In the genomic region with DNA sequence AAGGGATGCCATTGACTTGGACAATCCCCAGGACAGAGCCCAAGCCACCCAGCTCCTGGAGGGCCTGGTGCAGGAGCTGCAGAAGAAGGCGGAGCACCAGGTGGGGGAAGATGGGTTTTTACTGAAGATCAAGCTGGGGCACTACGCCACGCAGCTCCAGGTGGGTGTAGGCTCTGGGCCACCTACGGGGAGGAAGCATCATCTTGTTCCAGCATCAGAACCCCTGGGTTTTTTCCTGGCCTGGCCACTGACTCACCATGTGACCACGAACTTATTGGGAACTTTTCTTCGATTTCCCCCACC, we compare ENCODE assay signal across 12 cellular contexts. TPM values are rescaled to one million over a fixed set of nuclear protein-coding genes. Genes with fewer than 3 reads are reported as not detected.
DNase-seq lines count a peak whose midpoint lies in the region; ATAC-seq, FAIRE-seq and TF ChIP-seq lines count a peak whose summit lies in the region.
"Had no signal": no experiment of that assay in that cellular context is flagged by ENCODE, and none has a peak within 500 bp of the region (broad histone marks: within the 10 kb centered on the region; RNA-seq: fewer than 3 reads in every experiment).

No MANE protein-coding gene starts in this region.

- H3K36me3 Mint-ChIP-seq in T-helper 17 cell (ENCODE audit: low read depth): peaks cover 10% of the 10 kb centered on the region
- H3K36me3 Mint-ChIP-seq in activated T-helper 1 cell treated with anti-CD3 and anti-CD28 coated beads, Interleukin-12 subunit alpha, Interleukin-12 subunit beta, Interleukin-2, Interleukin-4 antibody, amounts not matched to agents 30 ng/mL and 10 ng/mL and 1 ng/mL, durations not matched to agents 14 hours and 24 hours and 36 hours (ENCODE audit: low read depth): peaks cover 44% of the 10 kb centered on the region
- peaks cover 21% of the 10 kb centered on the region for H3K36me3 Mint-ChIP-seq in natural killer cell treated with Interleukin-12 subunit alpha and Interleukin-12 subunit beta and Interleukin-15 and Interleukin-18, amount 100 ng/mL, for 72 hours

- DNase-seq in T-helper 17 cell (peak in 1 of 3 donors; percentile 37), NCI-H2107 (lab: John Stamatoyannopoulos, UW) (no peak), GM12892 (ENCODE audit: insufficient read length) (no peak)
- DNase-seq in activated T-helper 1 cell treated with anti-CD3 and anti-CD28 coated beads, Interleukin-12 subunit alpha, Interleukin-12 subunit beta, Interleukin-2, Interleukin-4 antibody, amounts not matched to agents 30 ng/mL and 10 ng/mL and 1 ng/mL, durations not matched to agents 14 hours and 24 hours and 36 hours (ENCODE audit: low spot score): no peak
- peak; percentile 84 for DNase-seq in natural killer cell treated with Interleukin-12 subunit alpha and Interleukin-12 subunit beta and Interleukin-15 and Interleukin-18, amount 100 ng/mL, for 72 hours (ENCODE audit: low spot score)
- peak; percentile 74 for DNase-seq in stimulated activated naive CD8-positive, alpha-beta T cell treated with anti-CD3 and anti-CD28 coated beads, Interleukin-15, Interleukin-2, amounts not matched to agents 100 U/mL and 50 U/mL, for 24 hours
- DNase-seq: glutamatergic neuron had no signal

- no peak for FAIRE-seq in GM12892 (lab: Jason Lieb, UNC)
- FAIRE-seq: H1 had no signal

- TF ChIP-seq POLR2A in GM12892 (IDR thresholded peaks at IDR 0.05; ENCODE audit: low read depth, low read length): no peak

- no peaks in the 10 kb centered on the region for H3K9me3 ChIP-seq in T-helper 17 cell (ENCODE audit: control insufficient read depth, low read length, poor library complexity, severe bottlenecking)
- H3K9me3 ChIP-seq: tibial artery had no signal

- ATAC-seq in T-helper 17 cell (peak; percentile 13), GM19397 (IDR thresholded peaks at IDR 0.05; ENCODE audit: unreplicated experiment) (no peak), HG02623 (IDR thresholded peaks at IDR 0.05; ENCODE audit: unreplicated experiment) (no peak)
- peak in 1 of 2 donors; percentile 25 for ATAC-seq in natural killer cell treated with Interleukin-12 subunit alpha and Interleukin-12 subunit beta and Interleukin-15 and Interleukin-18, amount 100 ng/mL, for 72 hours
- peak; percentile 31 for ATAC-seq in stimulated activated naive CD8-positive, alpha-beta T cell treated with anti-CD3 and anti-CD28 coated beads, Interleukin-15, Interleukin-2, amounts not matched to agents 100 U/mL and 50 U/mL, for 24 hours

- intact Hi-C loops in activated T-helper 1 cell treated with anti-CD3 and anti-CD28 coated beads, Interleukin-12 subunit alpha, Interleukin-12 subunit beta, Interleukin-2, Interleukin-4 antibody, amounts not matched to agents 30 ng/mL and 10 ng/mL and 1 ng/mL, durations not matched to agents 14 hours and 24 hours and 36 hours (cut with micrococcal nuclease): loop anchor here (1.0 to 10.0 kb wide), 8 partner anchors 15 to 675 kb away; a partner anchor contains a TSS

- no peaks in the 10 kb centered on the region for H3K27me3 Mint-ChIP-seq in T-helper 17 cell
- H3K27me3 Mint-ChIP-seq in activated T-helper 1 cell treated with anti-CD3 and anti-CD28 coated beads, Interleukin-12 subunit alpha, Interleukin-12 subunit beta, Interleukin-2, Interleukin-4 antibody, amounts not matched to agents 30 ng/mL and 10 ng/mL and 1 ng/mL, durations not matched to agents 14 hours and 24 hours and 36 hours (ENCODE audit: insufficient read depth): no peaks in the 10 kb centered on the region
- no peaks in the 10 kb centered on the region for H3K27me3 Mint-ChIP-seq in natural killer cell treated with Interleukin-12 subunit alpha and Interleukin-12 subunit beta and Interleukin-15 and Interleukin-18, amount 100 ng/mL, for 72 hours

- peak overlapping the region; percentile 96 for H3K4me3 Mint-ChIP-seq in T-helper 17 cell
- H3K4me3 Mint-ChIP-seq in activated T-helper 1 cell treated with anti-CD3 and anti-CD28 coated beads, Interleukin-12 subunit alpha, Interleukin-12 subunit beta, Interleukin-2, Interleukin-4 antibody, amounts not matched to agents 30 ng/mL and 10 ng/mL and 1 ng/mL, durations not matched to agents 14 hours and 24 hours and 36 hours: peak overlapping the region; percentile 91
- peak overlapping the region; percentile 93 for H3K4me3 Mint-ChIP-seq in natural killer cell treated with Interleukin-12 subunit alpha and Interleukin-12 subunit beta and Interleukin-15 and Interleukin-18, amount 100 ng/mL, for 72 hours

- H3K27ac Mint-ChIP-seq in T-helper 17 cell: peak overlapping the region; percentile 92
- H3K27ac Mint-ChIP-seq in activated T-helper 1 cell treated with anti-CD3 and anti-CD28 coated beads, Interleukin-12 subunit alpha, Interleukin-12 subunit beta, Interleukin-2, Interleukin-4 antibody, amounts not matched to agents 30 ng/mL and 10 ng/mL and 1 ng/mL, durations not matched to agents 14 hours and 24 hours and 36 hours: peak overlapping the region; percentile 80
- H3K27ac Mint-ChIP-seq in natural killer cell treated with Interleukin-12 subunit alpha and Interleukin-12 subunit beta and Interleukin-15 and Interleukin-18, amount 100 ng/mL, for 72 hours: peak overlapping the region; percentile 73 to 96

- no peaks in the 10 kb centered on the region for H3K9me3 Mint-ChIP-seq in activated T-helper 1 cell treated with anti-CD3 and anti-CD28 coated beads, Interleukin-12 subunit alpha, Interleukin-12 subunit beta, Interleukin-2, Interleukin-4 antibody, amounts not matched to agents 30 ng/mL and 10 ng/mL and 1 ng/mL, durations not matched to agents 14 hours and 24 hours and 36 hours
- no peaks in the 10 kb centered on the region for H3K9me3 Mint-ChIP-seq in natural killer cell treated with Interleukin-12 subunit alpha and Interleukin-12 subunit beta and Interleukin-15 and Interleukin-18, amount 100 ng/mL, for 72 hours
- H3K9me3 Mint-ChIP-seq: neural crest cell had no signal

- H3K4me1 Mint-ChIP-seq in T-helper 17 cell: peaks cover 42% of the 10 kb centered on the region
- peaks cover 66% of the 10 kb centered on the region for H3K4me1 Mint-ChIP-seq in activated T-helper 1 cell treated with anti-CD3 and anti-CD28 coated beads, Interleukin-12 subunit alpha, Interleukin-12 subunit beta, Interleukin-2, Interleukin-4 antibody, amounts not matched to agents 30 ng/mL and 10 ng/mL and 1 ng/mL, durations not matched to agents 14 hours and 24 hours and 36 hours (ENCODE audit: low read depth)
- H3K4me1 Mint-ChIP-seq in natural killer cell treated with Interleukin-12 subunit alpha and Interleukin-12 subunit beta and Interleukin-15 and Interleukin-18, amount 100 ng/mL, for 72 hours (ENCODE audit: low read depth in 2 of 2): peaks cover 48 to 61% of the 10 kb centered on the region in 2 donors

RNA-seq across cellular contexts. Expression of a gene that starts 1.5 kb away (rescaled TPM):
- 100 to 1,000 TPM; 153 to 177 TPM for total RNA-seq in T-helper 17 cell
- 375 and 381 TPM in 2 replicates for total RNA-seq in activated T-helper 1 cell treated with anti-CD3 and anti-CD28 coated beads, Interleukin-12 subunit alpha, Interleukin-12 subunit beta, Interleukin-2, Interleukin-4 antibody, amounts not matched to agents 30 ng/mL and 10 ng/mL and 1 ng/mL, durations not matched to agents 14 hours and 24 hours and 36 hours
- total RNA-seq in natural killer cell treated with Interleukin-12 subunit alpha and Interleukin-12 subunit beta and Interleukin-15 and Interleukin-18, amount 100 ng/mL, for 72 hours: 100 to 1,000 TPM; 187 to 392 TPM
- polyA plus RNA-seq in GM12892 (2012; ENCODE audit: missing spikeins): 48.4 TPM

RNA-seq across cellular contexts. Expression of a gene that starts 13.6 kb away (rescaled TPM):
- total RNA-seq in T-helper 17 cell: 100 to 1,000 TPM; 202 to 225 TPM
- 191 and 199 TPM in 2 replicates for total RNA-seq in activated T-helper 1 cell treated with anti-CD3 and anti-CD28 coated beads, Interleukin-12 subunit alpha, Interleukin-12 subunit beta, Interleukin-2, Interleukin-4 antibody, amounts not matched to agents 30 ng/mL and 10 ng/mL and 1 ng/mL, durations not matched to agents 14 hours and 24 hours and 36 hours
- 100 to 1,000 TPM; 131 to 209 TPM for total RNA-seq in natural killer cell treated with Interleukin-12 subunit alpha and Interleukin-12 subunit beta and Interleukin-15 and Interleukin-18, amount 100 ng/mL, for 72 hours
- 40.7 TPM for polyA plus RNA-seq in GM12892 (2012; ENCODE audit: missing spikeins)

Comparison
In these comparisons a context has a peak if more than half of its experiments do, and no peak if none do; other contexts are left out.
1. ATAC-seq: peak in T-helper 17 cell (single experiment) and stimulated activated naive CD8-positive, alpha-beta T cell treated with anti-CD3 and anti-CD28 coated beads, Interleukin-15, Interleukin-2, amounts not matched to agents 100 U/mL and 50 U/mL, for 24 hours (single experiment); none in GM19397 (single experiment) and HG02623 (single experiment).
2. DNase-seq: peak in natural killer cell treated with Interleukin-12 subunit alpha and Interleukin-12 subunit beta and Interleukin-15 and Interleukin-18, amount 100 ng/mL, for 72 hours (single experiment) and stimulated activated naive CD8-positive, alpha-beta T cell treated with anti-CD3 and anti-CD28 coated beads, Interleukin-15, Interleukin-2, amounts not matched to agents 100 U/mL and 50 U/mL, for 24 hours (single experiment); none in activated T-helper 1 cell treated with anti-CD3 and anti-CD28 coated beads, Interleukin-12 subunit alpha, Interleukin-12 subunit beta, Interleukin-2, Interleukin-4 antibody, amounts not matched to agents 30 ng/mL and 10 ng/mL and 1 ng/mL, durations not matched to agents 14 hours and 24 hours and 36 hours (single experiment), NCI-H2107 (single experiment) and GM12892 (single experiment).
3. Peak in every context shown above with its lines, with median percentiles within 50 percentile points of each other: H3K27ac Mint-ChIP-seq and H3K4me3 Mint-ChIP-seq.